Comparison of ENCODE assay signal across 11 cellular contexts in the genomic region with DNA sequence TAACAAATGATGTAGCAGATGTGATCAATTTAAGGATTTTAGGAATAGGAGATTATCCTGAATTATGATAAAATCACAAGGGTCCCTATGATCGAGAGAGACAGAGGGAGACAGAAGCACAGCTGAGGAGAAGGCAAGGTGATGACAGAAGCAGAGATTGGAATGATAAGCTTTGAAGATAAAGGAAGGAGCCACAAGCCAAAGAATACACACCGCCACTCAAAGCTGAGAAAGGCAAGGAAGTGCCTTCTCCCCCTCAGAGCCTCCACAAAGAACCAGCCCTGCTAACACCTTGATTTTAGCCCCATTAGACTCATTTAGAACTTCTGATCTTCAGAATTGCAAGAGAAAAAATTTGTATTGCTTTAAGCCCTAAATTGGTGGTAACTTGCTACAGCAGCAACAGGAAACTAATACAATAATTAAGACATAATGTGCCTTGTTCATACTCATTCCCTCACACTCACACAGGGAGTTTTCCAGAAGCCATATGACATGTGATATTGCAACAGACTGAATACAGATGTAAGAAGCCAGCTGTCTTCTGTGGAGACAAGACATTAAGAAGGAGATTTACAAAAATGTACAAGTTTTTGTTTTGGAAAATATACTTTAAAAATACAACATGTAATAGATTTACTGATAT. TPM values are rescaled to one million over a fixed set of nuclear protein-coding genes. Genes with fewer than 3 reads are reported as not detected.
A peak's percentile ranks its signal among the peaks of the same experiment; 100 is the strongest.
DNase-seq lines count a peak whose midpoint lies in the region; ATAC-seq and FAIRE-seq lines count a peak whose summit lies in the region.
"Had no signal": no experiment of that assay in that cellular context is flagged by ENCODE, and none has a peak within 500 bp of the region (broad histone marks: within the 10 kb centered on the region; RNA-seq: fewer than 3 reads in every experiment).

No MANE protein-coding gene starts in this region.

- peaks cover 11% of the 10 kb centered on the region for H3K36me3 ChIP-seq in CD4-positive, alpha-beta memory T cell (ENCODE audit: insufficient read depth, low read length)
- H3K36me3 ChIP-seq: SJSA1 had no signal

- H3K9me3 ChIP-seq in CD4-positive, alpha-beta memory T cell (ENCODE audit: control insufficient read depth in 1 of 2, low read length in 2 of 2), result no peaks in the 10 kb centered on the region
- H3K9me3 ChIP-seq: mucosa of descending colon, SJSA1 had no signal

- ATAC-seq in naive thymus-derived CD8-positive, alpha-beta T cell, result peak; percentile 28 to 35
- ATAC-seq in HG03521 (IDR thresholded peaks at IDR 0.05; ENCODE audit: unreplicated experiment) (no peak), HG03460 (IDR thresholded peaks at IDR 0.05; ENCODE audit: unreplicated experiment) (no peak)
- ATAC-seq: mucosa of descending colon had no signal

- H3K36me3 Mint-ChIP-seq in CD4-positive, alpha-beta memory T cell, result peaks cover 27 to 43% of the 10 kb centered on the region in 2 donors
- peaks cover 4% of the 10 kb centered on the region for H3K36me3 Mint-ChIP-seq in dendritic cell treated with granulocyte-macrophage colony-stimulating factor and Interleukin-4, amounts not matched to agents 40 ng/mL and 50 ng/mL, for 4 days (ENCODE audit: low read depth)
- peaks cover 0 to 27% (median 20%) of the 10 kb centered on the region in 3 donors for H3K36me3 Mint-ChIP-seq in naive thymus-derived CD8-positive, alpha-beta T cell

- DNase-seq in CD4-positive, alpha-beta memory T cell, result peak; percentile 25 to 59 (median 34)
- DNase-seq in NAMALWA (ENCODE audit: low spot score) (peak; percentile 16), HTR-8/SVneo (ENCODE audit: insufficient read length, low spot score) (no peak), NCI-H187 treated with DMSO at 0.1 percent for 48 hours (lab: John Stamatoyannopoulos, UW) (no peak)
- DNase-seq in naive thymus-derived CD8-positive, alpha-beta T cell, result peak in 1 of 10 donors; percentile 31
- DNase-seq: mucosa of descending colon had no signal

- CTCF ChIA-PET in CD4-positive, alpha-beta memory T cell (lab: Charles Lee; ENCODE audit: partially characterized antibody), result interaction anchor here (1.0 to 8.8 kb wide), 14 partner anchors 12 to 86 kb away, joined by 3 to 100 read pairs (median 5); partner anchors contain the start of genes EPM2AIP1, MLH1 and TRANK1

- POLR2A ChIA-PET in CD4-positive, alpha-beta memory T cell (lab: Charles Lee; ENCODE audit: partially characterized antibody), result interaction anchor here (1.0 to 6.3 kb wide), 13 partner anchors 11 to 86 kb away, joined by 3 to 59 read pairs (median 8); partner anchors contain the start of genes EPM2AIP1, MLH1 and TRANK1
- POLR2A ChIA-PET in naive thymus-derived CD8-positive, alpha-beta T cell (lab: Charles Lee), result interaction anchor here (0.9 to 4.3 kb wide), 6 partner anchors 11 to 86 kb away, joined by 3 to 23 read pairs (median 16); partner anchors contain the start of genes EPM2AIP1, MLH1 and TRANK1

- peak overlapping the region; percentile 23 to 45 for H3K4me3 ChIP-seq in CD4-positive, alpha-beta memory T cell (ENCODE audit: low read length in 2 of 2)
- H3K4me3 ChIP-seq: mucosa of descending colon had no signal

- FAIRE-seq in HTR-8/SVneo (lab: Jason Lieb, UNC), result no peak
- FAIRE-seq: endometrium had no signal

- peaks cover 74% of the 10 kb centered on the region for H3K4me1 ChIP-seq in CD4-positive, alpha-beta memory T cell (ENCODE audit: insufficient read depth, low read length)
- H3K4me1 ChIP-seq: SJSA1 had no signal

- H3K9me3 Mint-ChIP-seq in CD4-positive, alpha-beta memory T cell, result no peaks in the 10 kb centered on the region
- no peaks in the 10 kb centered on the region for H3K9me3 Mint-ChIP-seq in dendritic cell treated with granulocyte-macrophage colony-stimulating factor and Interleukin-4, amounts not matched to agents 40 ng/mL and 50 ng/mL, for 4 days
- no peaks in the 10 kb centered on the region for H3K9me3 Mint-ChIP-seq in naive thymus-derived CD8-positive, alpha-beta T cell

- H3K27me3 ChIP-seq in CD4-positive, alpha-beta memory T cell (ENCODE audit: insufficient read depth, low read length), result no peaks in the 10 kb centered on the region
- H3K27me3 ChIP-seq: SJSA1 had no signal

- H3K4me1 Mint-ChIP-seq in CD4-positive, alpha-beta memory T cell, result peaks cover 49 to 68% (median 58%) of the 10 kb centered on the region in 4 donors
- H3K4me1 Mint-ChIP-seq in dendritic cell treated with granulocyte-macrophage colony-stimulating factor and Interleukin-4, amounts not matched to agents 40 ng/mL and 50 ng/mL, for 4 days (ENCODE audit: low read depth), result peaks cover 36% of the 10 kb centered on the region
- H3K4me1 Mint-ChIP-seq in naive thymus-derived CD8-positive, alpha-beta T cell, result peaks cover 25 to 81% (median 65%) of the 10 kb centered on the region in 4 donors

- H3K27me3 Mint-ChIP-seq in CD4-positive, alpha-beta memory T cell, result no peaks in the 10 kb centered on the region
- no peaks in the 10 kb centered on the region for H3K27me3 Mint-ChIP-seq in dendritic cell treated with granulocyte-macrophage colony-stimulating factor and Interleukin-4, amounts not matched to agents 40 ng/mL and 50 ng/mL, for 4 days
- H3K27me3 Mint-ChIP-seq in naive thymus-derived CD8-positive, alpha-beta T cell, result no peaks in the 10 kb centered on the region

- peak overlapping the region; percentile 84 to 99 (median 98) for H3K4me3 Mint-ChIP-seq in CD4-positive, alpha-beta memory T cell
- no peak overlapping the region for H3K4me3 Mint-ChIP-seq in dendritic cell treated with granulocyte-macrophage colony-stimulating factor and Interleukin-4, amounts not matched to agents 40 ng/mL and 50 ng/mL, for 4 days
- H3K4me3 Mint-ChIP-seq in naive thymus-derived CD8-positive, alpha-beta T cell, result peak overlapping the region; percentile 67 to 100 (median 84)

- H3K27ac Mint-ChIP-seq in CD4-positive, alpha-beta memory T cell, result peak overlapping the region; percentile 77 to 96 (median 94)
- peak overlapping the region; percentile 15 for H3K27ac Mint-ChIP-seq in dendritic cell treated with granulocyte-macrophage colony-stimulating factor and Interleukin-4, amounts not matched to agents 40 ng/mL and 50 ng/mL, for 4 days
- H3K27ac Mint-ChIP-seq in naive thymus-derived CD8-positive, alpha-beta T cell, result peak overlapping the region; percentile 77 to 98 (median 89)

- H3K27ac ChIP-seq in CD4-positive, alpha-beta memory T cell (ENCODE audit: low read depth, low read length), result peak overlapping the region; percentile 42
- H3K27ac ChIP-seq: SJSA1 had no signal

- intact Hi-C loops in CD4-positive, alpha-beta memory T cell (cut with micrococcal nuclease), result no loop called here
- intact Hi-C loops in dendritic cell treated with granulocyte-macrophage colony-stimulating factor and Interleukin-4, amounts not matched to agents 40 ng/mL and 50 ng/mL, for 4 days (cut with micrococcal nuclease), result no loop called here

RNA-seq across cellular contexts. Expression of gene TRANK1, which starts 38.2 kb away (rescaled TPM):
- total RNA-seq in CD4-positive, alpha-beta memory T cell, result 100 to 1,000 TPM; 151 to 155 TPM
- polyA plus RNA-seq in CD4-positive, alpha-beta memory T cell, result 10 to 100 TPM in 1 of 2 donors, 1 to 10 TPM in 1; 9.6 to 43.9 TPM
- total RNA-seq in naive thymus-derived CD8-positive, alpha-beta T cell, result 10 to 100 TPM; 84.5 to 92.3 TPM
- polyA plus RNA-seq in naive thymus-derived CD8-positive, alpha-beta T cell, result 10 to 100 TPM; 16.0 to 20.3 (median 17.9) TPM

Comparison
In these comparisons a context has a peak if more than half of its experiments do, and no peak if none do; other contexts are left out.
1. DNase-seq: peak in CD4-positive, alpha-beta memory T cell (5 of 5) and NAMALWA (single experiment); none in HTR-8/SVneo (single experiment) and NCI-H187 treated with DMSO at 0.1 percent for 48 hours (single experiment).
2. H3K27ac Mint-ChIP-seq: peak in every context shown above with its lines; median percentile 94 in CD4-positive, alpha-beta memory T cell; 89 in naive thymus-derived CD8-positive, alpha-beta T cell; 15 in dendritic cell treated with granulocyte-macrophage colony-stimulating factor and Interleukin-4, amounts not matched to agents 40 ng/mL and 50 ng/mL, for 4 days.
3. ATAC-seq: peak in naive thymus-derived CD8-positive, alpha-beta T cell (2 of 2); none in HG03521 (single experiment) and HG03460 (single experiment).